ENCODE assay signal across 30 cellular contexts in the genomic region with DNA sequence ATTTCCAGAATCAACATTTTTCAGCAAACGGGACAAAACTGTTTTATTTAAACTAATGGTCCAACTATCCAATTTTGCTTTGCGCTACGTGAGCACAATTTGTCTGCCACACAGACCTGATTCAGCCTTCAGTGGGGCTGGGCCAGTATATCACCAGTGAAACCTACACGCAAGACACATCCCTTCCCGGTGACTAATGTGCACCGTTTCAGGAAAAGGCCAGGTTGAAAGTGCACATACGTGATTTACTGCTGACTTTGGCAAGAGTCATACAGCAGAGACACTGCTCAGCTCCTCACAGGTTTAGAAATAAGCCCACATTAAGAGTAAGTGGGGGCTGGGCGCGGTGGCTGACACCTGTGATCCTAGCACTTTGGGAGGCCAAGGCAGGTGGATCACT. TPM values are rescaled to one million over a fixed set of nuclear protein-coding genes. Genes with fewer than 3 reads are reported as not detected.
"Had no signal": no experiment of that assay in that cellular context is flagged by ENCODE, and none has a peak within 500 bp of the region (broad histone marks: within the 10 kb centered on the region; RNA-seq: fewer than 3 reads in every experiment).

No MANE protein-coding gene starts in this region.

- H3K36me3 Mint-ChIP-seq: activated naive CD8-positive, alpha-beta T cell treated with anti-CD3 and anti-CD28 coated beads for 36 hours; IgD-negative memory B cell had no signal

- H3K27me3 ChIP-seq: SJCRH30 had no signal

- H3K9me3 Mint-ChIP-seq: activated CD4-positive, alpha-beta T cell treated with anti-CD3 and anti-CD28 coated beads, Interleukin-2, amount 10 ng/mL, durations not matched to agents 24 days and 14 days; activated CD8-positive, alpha-beta T cell treated with anti-CD3 and anti-CD28 coated beads for 36 hours; activated naive CD8-positive, alpha-beta T cell treated with anti-CD3 and anti-CD28 coated beads for 36 hours; activated T-cell treated with anti-CD3 and anti-CD28 coated beads, Interleukin-2, amount 50 U/mL, for 72 hours; activated T-helper 17 cell treated with anti-CD3 and anti-CD28 coated beads, Interleukin-2, amount 50 U/mL, for 72 hours; T-helper 2 cell treated with Interferon-gamma antibody and Interleukin-4, amounts not matched to agents 5 μg/mL and 100 μg/mL, for 36 hours had no signal

- H3K36me3 ChIP-seq: MG63, SJCRH30 had no signal

- ATAC-seq: activated CD8-positive, alpha-beta T cell treated with anti-CD3 and anti-CD28 coated beads for 36 hours; activated T-cell treated with anti-CD3 and anti-CD28 coated beads, Interleukin-2, amount 50 U/mL, for 72 hours; activated T-helper 17 cell treated with anti-CD3 and anti-CD28 coated beads, Interleukin-2, amount 50 U/mL, for 72 hours had no signal

- H3K4me3 ChIP-seq: MG63, PC-9, SJCRH30, SK-N-MC had no signal

- H3K9me3 ChIP-seq: MG63, SJCRH30 had no signal

- H3K4me1 Mint-ChIP-seq: activated T-helper 17 cell treated with anti-CD3 and anti-CD28 coated beads, Interleukin-2, amount 50 U/mL, for 72 hours had no signal

- FAIRE-seq: RCC 7860, TTC549 had no signal

- H3K27ac ChIP-seq: PC-9, SJCRH30, SK-N-MC had no signal

- H3K4me2 ChIP-seq: PC-9 had no signal

- DNase-seq: activated CD4-positive, alpha-beta T cell treated with anti-CD3 and anti-CD28 coated beads, Interleukin-2, amount 10 ng/mL, durations not matched to agents 24 days and 14 days; activated CD4-positive, alpha-beta T cell treated with anti-CD3 and anti-CD28 coated beads, Interleukin-2, amount 50 U/mL, for 4 hours; activated CD8-positive, alpha-beta T cell treated with anti-CD3 and anti-CD28 coated beads for 36 hours; activated effector memory CD4-positive, alpha-beta T cell treated with anti-CD3 and anti-CD28 coated beads, Interleukin-2, amount 50 U/mL, for 16 hours; activated naive CD4-positive, alpha-beta T cell; activated naive CD4-positive, alpha-beta T cell treated with anti-CD3 and anti-CD28 coated beads, Interleukin-2, amount 50 U/mL, for 16 hours; activated naive CD8-positive, alpha-beta T cell treated with anti-CD3 and anti-CD28 coated beads for 36 hours; activated T-cell treated with anti-CD3 and anti-CD28 coated beads, Interleukin-2, amount 50 U/mL, for 1 hour; activated T-cell treated with anti-CD3 and anti-CD28 coated beads, Interleukin-2, amount 50 U/mL, for 72 hours; amniotic stem cell; aorta; central memory CD4-positive, alpha-beta T cell; Karpas-422; KBM-7; MG63; NCI-H1092; NCI-H1436 treated with DMSO at 0.1 percent for 48 hours; NCI-H1694 treated with DMSO at 0.1 percent for 48 hours; NCI-H2029; NCI-H345; PC-9; Right ventricle myocardium superior; SJCRH30 had no signal

- H3K4me3 Mint-ChIP-seq: activated CD4-positive, alpha-beta T cell treated with anti-CD3 and anti-CD28 coated beads, Interleukin-2, amount 10 ng/mL, durations not matched to agents 24 days and 14 days; activated CD8-positive, alpha-beta T cell treated with anti-CD3 and anti-CD28 coated beads for 36 hours; activated naive CD8-positive, alpha-beta T cell treated with anti-CD3 and anti-CD28 coated beads for 36 hours; activated T-cell treated with anti-CD3 and anti-CD28 coated beads, Interleukin-2, amount 50 U/mL, for 72 hours; activated T-helper 17 cell treated with anti-CD3 and anti-CD28 coated beads, Interleukin-2, amount 50 U/mL, for 72 hours; IgD-negative memory B cell; T-helper 2 cell treated with Interferon-gamma antibody and Interleukin-4, amounts not matched to agents 5 μg/mL and 100 μg/mL, for 36 hours had no signal

- H3K27ac Mint-ChIP-seq: activated CD4-positive, alpha-beta T cell treated with anti-CD3 and anti-CD28 coated beads, Interleukin-2, amount 10 ng/mL, durations not matched to agents 24 days and 14 days; activated CD8-positive, alpha-beta T cell treated with anti-CD3 and anti-CD28 coated beads for 36 hours; activated naive CD8-positive, alpha-beta T cell treated with anti-CD3 and anti-CD28 coated beads for 36 hours; activated T-cell treated with anti-CD3 and anti-CD28 coated beads, Interleukin-2, amount 50 U/mL, for 72 hours; activated T-helper 17 cell treated with anti-CD3 and anti-CD28 coated beads, Interleukin-2, amount 50 U/mL, for 72 hours; IgD-negative memory B cell; T-helper 2 cell treated with Interferon-gamma antibody and Interleukin-4, amounts not matched to agents 5 μg/mL and 100 μg/mL, for 36 hours had no signal

- H2AFZ ChIP-seq: PC-9 had no signal

RNA-seq across cellular contexts. Expression of a gene that starts 5.1 kb away (rescaled TPM):
- total RNA-seq: activated CD8-positive, alpha-beta memory T cell treated with anti-CD3 and anti-CD28 coated beads for 36 hours; activated CD8-positive, alpha-beta T cell treated with anti-CD3 and anti-CD28 coated beads for 36 hours; activated naive CD8-positive, alpha-beta T cell treated with anti-CD3 and anti-CD28 coated beads for 36 hours; activated T-cell treated with anti-CD3 and anti-CD28 coated beads, Interleukin-2, amount 50 U/mL, for 72 hours; activated T-helper 17 cell treated with anti-CD3 and anti-CD28 coated beads, Interleukin-2, amount 50 U/mL, for 72 hours had no signal
- polyA plus RNA-seq: IgD-negative memory B cell had no signal
